1 cellular context compared by ENCODE assay signal in genomic region chr9:127075592-127076380, GRCh38.
TF ChIP-seq lines count a peak whose summit lies in the region.

No MANE protein-coding gene starts in this region.

TF ChIP-seq in HepG2, 621 proteins besides CTCF, POLR2A, EP300 and RAD21 (continued from another document):
- TF ChIP-seq, protein P1, sequence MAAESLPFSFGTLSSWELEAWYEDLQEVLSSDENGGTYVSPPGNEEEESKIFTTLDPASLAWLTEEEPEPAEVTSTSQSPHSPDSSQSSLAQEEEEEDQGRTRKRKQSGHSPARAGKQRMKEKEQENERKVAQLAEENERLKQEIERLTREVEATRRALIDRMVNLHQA (CRISPR knock-in tag; IDR thresholded peaks at IDR 0.05): no peak
- TF ChIP-seq MAFK (conservative IDR thresholded peaks at IDR 0.05 in 1 of 2, IDR thresholded peaks at IDR 0.05 in 1 of 2; ENCODE audit: low read length in 2 of 2): peak; percentile 47 to 65; a peak in 3 of 4 replicates
